27 cellular contexts compared by ENCODE assay signal in the genomic region with DNA sequence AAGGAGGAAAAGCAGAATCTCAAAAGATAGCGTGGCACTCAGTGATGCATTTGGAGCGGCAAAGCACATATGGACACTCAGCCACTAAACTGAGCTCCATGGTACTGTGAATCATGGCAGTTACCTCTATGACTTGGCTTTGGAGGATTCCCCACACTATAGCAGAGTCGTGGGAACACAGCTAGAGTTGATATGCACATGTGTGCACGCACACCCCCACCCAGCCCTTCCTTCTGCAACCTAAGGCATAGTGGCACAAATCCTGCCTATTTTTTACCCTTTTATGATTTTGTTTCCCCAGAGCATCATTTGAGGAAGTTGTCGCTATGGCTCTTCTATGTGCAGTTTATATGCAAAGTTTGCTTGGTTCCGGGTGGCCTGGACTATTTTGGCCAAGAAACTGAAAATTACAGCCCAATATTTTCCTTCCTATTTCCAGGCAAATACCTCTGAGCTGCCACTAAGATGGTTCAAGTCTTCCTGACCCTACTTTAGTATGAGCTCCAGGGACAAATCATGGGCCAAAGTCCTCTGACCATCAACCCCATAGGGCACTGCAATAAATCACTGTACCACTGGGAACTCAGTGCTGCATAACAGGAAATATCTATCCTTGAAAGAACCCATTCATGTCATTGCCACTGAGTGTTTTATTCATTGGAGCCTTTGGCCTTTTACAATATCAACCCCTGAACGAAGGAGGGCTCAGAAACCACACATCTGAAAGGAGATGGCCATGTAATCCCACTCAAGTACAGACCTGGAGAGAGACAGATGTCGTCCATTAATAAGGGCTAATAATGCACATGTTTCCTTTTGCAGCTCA.
"Had no signal": no experiment of that assay in that cellular context is flagged by ENCODE, and none has a peak within 500 bp of the region (broad histone marks: within the 10 kb centered on the region; RNA-seq: fewer than 3 reads in every experiment).

No MANE protein-coding gene starts in this region.

- ATAC-seq: activated CD4-positive, alpha-beta T cell treated with anti-CD3 and anti-CD28 coated beads for 36 hours; activated CD8-positive, alpha-beta memory T cell treated with anti-CD3 and anti-CD28 coated beads, Interleukin-2, amount 10 ng/mL, durations not matched to agents 7 days and 5 days; activated CD8-positive, alpha-beta T cell treated with anti-CD3 and anti-CD28 coated beads, Interleukin-2, amount 10 ng/mL, durations not matched to agents 7 days and 5 days; activated naive CD4-positive, alpha-beta T cell treated with anti-CD3 and anti-CD28 coated beads, Interleukin-2, amount 50 U/mL, for 72 hours; body of pancreas; gastrocnemius medialis; pancreas; psoas muscle had no signal

- H3K27me3 Mint-ChIP-seq: activated CD8-positive, alpha-beta memory T cell treated with anti-CD3 and anti-CD28 coated beads, Interleukin-2, amount 10 ng/mL, durations not matched to agents 7 days and 5 days had no signal

- H3K9me3 Mint-ChIP-seq: activated naive CD4-positive, alpha-beta T cell treated with anti-CD3 and anti-CD28 coated beads, Interleukin-2, amount 50 U/mL, for 72 hours; activated T-helper 2 cell treated with anti-CD3 and anti-CD28 coated beads, Interferon-gamma antibody, Interleukin-2, Interleukin-4, amounts not matched to agents 10 μg/mL and 5 μg/mL and 100 μg/mL, durations not matched to agents 14 hours and 24 hours and 36 hours; nephron had no signal

- H3K4me3 Mint-ChIP-seq: activated CD4-positive, alpha-beta T cell treated with anti-CD3 and anti-CD28 coated beads for 36 hours; activated CD8-positive, alpha-beta memory T cell treated with anti-CD3 and anti-CD28 coated beads, Interleukin-2, amount 10 ng/mL, durations not matched to agents 7 days and 5 days; activated CD8-positive, alpha-beta T cell treated with anti-CD3 and anti-CD28 coated beads, Interleukin-2, amount 10 ng/mL, durations not matched to agents 7 days and 5 days; nephron had no signal

- H3K9me3 ChIP-seq: body of pancreas, colonic mucosa, gastrocnemius medialis, left ventricle myocardium inferior, pancreas, psoas muscle, testis, transverse colon had no signal

- H3K27ac Mint-ChIP-seq: activated CD4-positive, alpha-beta T cell treated with anti-CD3 and anti-CD28 coated beads for 36 hours; activated CD8-positive, alpha-beta memory T cell treated with anti-CD3 and anti-CD28 coated beads, Interleukin-2, amount 10 ng/mL, durations not matched to agents 7 days and 5 days; activated CD8-positive, alpha-beta T cell treated with anti-CD3 and anti-CD28 coated beads, Interleukin-2, amount 10 ng/mL, durations not matched to agents 7 days and 5 days; activated naive CD4-positive, alpha-beta T cell treated with anti-CD3 and anti-CD28 coated beads, Interleukin-2, amount 50 U/mL, for 72 hours; activated T-helper 2 cell treated with anti-CD3 and anti-CD28 coated beads, Interferon-gamma antibody, Interleukin-2, Interleukin-4, amounts not matched to agents 10 μg/mL and 5 μg/mL and 100 μg/mL, durations not matched to agents 14 hours and 24 hours and 36 hours; nephron had no signal

- FAIRE-seq: endometrium, pancreas, urothelium cell line had no signal

- H3K36me3 ChIP-seq: cardiac muscle cell, colonic mucosa, gastrocnemius medialis, left ventricle myocardium inferior, pancreas, transverse colon had no signal

- H3K27me3 ChIP-seq: body of pancreas, cardiac muscle cell, colonic mucosa, gastrocnemius medialis, pancreas, testis, transverse colon had no signal

- H3K4me3 ChIP-seq: body of pancreas, cardiac muscle cell, colonic mucosa, gastrocnemius medialis, hepatocyte, left ventricle myocardium inferior, pancreas, psoas muscle, testis, transverse colon had no signal

- H3K27ac ChIP-seq: body of pancreas, cardiac muscle cell, colonic mucosa, gastrocnemius medialis, hepatocyte, left ventricle myocardium inferior, pancreas, psoas muscle, testis, transverse colon had no signal

- H3K4me1 ChIP-seq: body of pancreas, colonic mucosa, gastrocnemius medialis, pancreas, psoas muscle, testis, transverse colon had no signal

- H3K36me3 Mint-ChIP-seq: activated CD8-positive, alpha-beta memory T cell treated with anti-CD3 and anti-CD28 coated beads, Interleukin-2, amount 10 ng/mL, durations not matched to agents 7 days and 5 days; activated naive CD4-positive, alpha-beta T cell treated with anti-CD3 and anti-CD28 coated beads, Interleukin-2, amount 50 U/mL, for 72 hours had no signal

- H3K79me2 ChIP-seq: hepatocyte had no signal

- DNase-seq: activated CD4-positive, alpha-beta T cell treated with anti-CD3 and anti-CD28 coated beads for 36 hours; activated CD4-positive, CD25-positive, alpha-beta regulatory T cell; activated CD8-positive, alpha-beta memory T cell treated with anti-CD3 and anti-CD28 coated beads, Interleukin-2, amount 10 ng/mL, durations not matched to agents 7 days and 5 days; activated CD8-positive, alpha-beta T cell treated with anti-CD3 and anti-CD28 coated beads, Interleukin-2, amount 10 ng/mL, durations not matched to agents 7 days and 5 days; activated T-cell treated with anti-CD3 and anti-CD28 coated beads, Interleukin-2, amount 50 U/mL, for 48 hours; aorta; body of pancreas; cerebellar nuclear complex; colonic mucosa; effector CD8-positive, alpha-beta T cell; gastrocnemius medialis; islet precursor cell; left ventricle myocardium inferior; pancreas; psoas muscle; stimulated activated CD4-positive, alpha-beta T cell treated with anti-CD3 and anti-CD28 coated beads, Interleukin-15, amount 100 ng/mL, for 24 hours; stimulated activated CD4-positive, alpha-beta T cell treated with anti-CD3 and anti-CD28 coated beads, Interleukin-2, amount 100 ng/mL, for 24 hours; stimulated activated naive CD4-positive, alpha-beta T cell treated with Interleukin-2 at 50 U/mL for 16 hours; testis; transverse colon had no signal

- H2AFZ ChIP-seq: hepatocyte had no signal

- H3K4me1 Mint-ChIP-seq: activated CD4-positive, alpha-beta T cell treated with anti-CD3 and anti-CD28 coated beads for 36 hours; activated CD8-positive, alpha-beta memory T cell treated with anti-CD3 and anti-CD28 coated beads, Interleukin-2, amount 10 ng/mL, durations not matched to agents 7 days and 5 days had no signal

- H3K4me2 ChIP-seq: hepatocyte had no signal
